Comparison of ENCODE assay signal across 8 cellular contexts in genomic region chr7:155738652-155739537, GRCh38.
A peak's percentile ranks its signal among the peaks of the same experiment; 100 is the strongest.
DNase-seq lines count a peak whose midpoint lies in the region; ATAC-seq and TF ChIP-seq lines count a peak whose summit lies in the region.

No MANE protein-coding gene starts in this region.

- peaks cover 39% of the 10 kb centered on the region for H3K36me3 ChIP-seq in cardiac muscle cell

- CTCF ChIA-PET in AG04450 (lab: Charles Lee): interaction anchor here (0.5 to 15.4 kb wide), 12 partner anchors 9 to 825 kb away, joined by 3 to 257 read pairs (median 4); no protein-coding TSS in a partner anchor

- peak; percentile 71 for TF ChIP-seq CTCF in AG04450 (IDR thresholded peaks at IDR 0.05; ENCODE audit: low read depth, low read length)
- peak; percentile 57 for TF ChIP-seq CTCF in cardiac muscle cell (IDR thresholded peaks at IDR 0.05; ENCODE audit: low read depth, low read length)

- H3K4me3 Mint-ChIP-seq in activated naive CD8-positive, alpha-beta T cell treated with anti-CD3 and anti-CD28 coated beads for 36 hours: peak overlapping the region; percentile 67

- peaks cover 61% of the 10 kb centered on the region for H3K4me1 Mint-ChIP-seq in activated naive CD8-positive, alpha-beta T cell treated with anti-CD3 and anti-CD28 coated beads for 36 hours

- H3K4me3 ChIP-seq in AG04450 (ENCODE audit: low read depth, low read length) (no peak overlapping the region), cardiac muscle cell (no peak overlapping the region)

- H3K27me3 ChIP-seq in AG04450 (ENCODE audit: control insufficient read depth, insufficient read depth, low read length): no peaks in the 10 kb centered on the region
- H3K27me3 ChIP-seq in cardiac muscle cell: no peaks in the 10 kb centered on the region

- H3K4me1 ChIP-seq in cardiac muscle cell (ENCODE audit: low read depth): no peaks in the 10 kb centered on the region

- peaks cover 44% of the 10 kb centered on the region for H3K36me3 Mint-ChIP-seq in activated naive CD8-positive, alpha-beta T cell treated with anti-CD3 and anti-CD28 coated beads for 36 hours

- H3K27ac ChIP-seq in AG04450 (ENCODE audit: low read depth, low read length) (no peak overlapping the region), cardiac muscle cell (no peak overlapping the region)

- H3K27me3 Mint-ChIP-seq in activated naive CD8-positive, alpha-beta T cell treated with anti-CD3 and anti-CD28 coated beads for 36 hours: no peaks in the 10 kb centered on the region

- H3K9me3 ChIP-seq in AG04450 (ENCODE audit: control insufficient read depth, insufficient read depth, low read length) (no peaks in the 10 kb centered on the region), cardiac muscle cell (ENCODE audit: low read depth) (no peaks in the 10 kb centered on the region)

- H3K27ac Mint-ChIP-seq in activated naive CD8-positive, alpha-beta T cell treated with anti-CD3 and anti-CD28 coated beads for 36 hours: peak overlapping the region; percentile 86

- ATAC-seq in GM18519 (IDR thresholded peaks at IDR 0.05; ENCODE audit: low FRiP score, unreplicated experiment) (peak; percentile 45), SK-N-SH treated with all-trans-retinoic acid at 6 μM for 48 hours (peak; percentile 98)

- no peaks in the 10 kb centered on the region for H3K9me3 Mint-ChIP-seq in activated naive CD8-positive, alpha-beta T cell treated with anti-CD3 and anti-CD28 coated beads for 36 hours

- DNase-seq in AG04450 (ENCODE audit: low read depth, low spot score): peak; percentile 59
- peak; percentile 46 for DNase-seq in HuH-7 (ENCODE audit: low spot score)
- peak; percentile 59 for DNase-seq in activated naive CD8-positive, alpha-beta T cell treated with anti-CD3 and anti-CD28 coated beads for 36 hours
- DNase-seq in cardiac muscle cell (ENCODE audit: low read depth in 1 of 2, low spot score in 1 of 2): peak; percentile 75 to 83
- DNase-seq in renal cortical epithelial cell (ENCODE audit: low read depth): peak; percentile 78
- no peak for DNase-seq in GDM1 (lab: John Stamatoyannopoulos, UW)

- POLR2A ChIA-PET in AG04450 (lab: Yijun Ruan, JAX): no interaction called here

TF ChIP-seq in SK-N-SH treated with all-trans-retinoic acid at 6 μM for 48 hours, 23 proteins besides CTCF, POLR2A, EP300 and RAD21:
- TF ChIP-seq PPARA (CRISPR knock-in tag; IDR thresholded peaks at IDR 0.05; ENCODE audit: borderline replicate concordance): no peak
- no peak for TF ChIP-seq ZFP3 (CRISPR knock-in tag; IDR thresholded peaks at IDR 0.05)
- no peak for TF ChIP-seq PATZ1 (CRISPR knock-in tag; IDR thresholded peaks at IDR 0.05; ENCODE audit: borderline replicate concordance)
- TF ChIP-seq ZNF8 (CRISPR knock-in tag; IDR thresholded peaks at IDR 0.05): no peak
- no peak for TF ChIP-seq CSDC2 (CRISPR knock-in tag; IDR thresholded peaks at IDR 0.05)
- TF ChIP-seq ZNF565 (CRISPR knock-in tag; conservative IDR thresholded peaks at IDR 0.05; ENCODE audit: low read depth): no peak
- TF ChIP-seq ZNF70 (CRISPR knock-in tag; IDR thresholded peaks at IDR 0.05): no peak
- no peak for TF ChIP-seq OSR1 (CRISPR knock-in tag; IDR thresholded peaks at IDR 0.05)
- no peak for TF ChIP-seq ISL1 (CRISPR knock-in tag; IDR thresholded peaks at IDR 0.05)
- TF ChIP-seq CSRNP3 (CRISPR knock-in tag; IDR thresholded peaks at IDR 0.05): no peak
- TF ChIP-seq TSHZ2 (CRISPR knock-in tag; IDR thresholded peaks at IDR 0.05): no peak
- TF ChIP-seq RARB (CRISPR knock-in tag; IDR thresholded peaks at IDR 0.05): no peak
- TF ChIP-seq POU6F1 (CRISPR knock-in tag; IDR thresholded peaks at IDR 0.05; ENCODE audit: borderline replicate concordance, low read depth): no peak
- no peak for TF ChIP-seq SNAI2 (CRISPR knock-in tag; IDR thresholded peaks at IDR 0.05)
- TF ChIP-seq ZFP30 (CRISPR knock-in tag; IDR thresholded peaks at IDR 0.05): no peak
